ENCODE assay signal across 8 cellular contexts in the genomic region with DNA sequence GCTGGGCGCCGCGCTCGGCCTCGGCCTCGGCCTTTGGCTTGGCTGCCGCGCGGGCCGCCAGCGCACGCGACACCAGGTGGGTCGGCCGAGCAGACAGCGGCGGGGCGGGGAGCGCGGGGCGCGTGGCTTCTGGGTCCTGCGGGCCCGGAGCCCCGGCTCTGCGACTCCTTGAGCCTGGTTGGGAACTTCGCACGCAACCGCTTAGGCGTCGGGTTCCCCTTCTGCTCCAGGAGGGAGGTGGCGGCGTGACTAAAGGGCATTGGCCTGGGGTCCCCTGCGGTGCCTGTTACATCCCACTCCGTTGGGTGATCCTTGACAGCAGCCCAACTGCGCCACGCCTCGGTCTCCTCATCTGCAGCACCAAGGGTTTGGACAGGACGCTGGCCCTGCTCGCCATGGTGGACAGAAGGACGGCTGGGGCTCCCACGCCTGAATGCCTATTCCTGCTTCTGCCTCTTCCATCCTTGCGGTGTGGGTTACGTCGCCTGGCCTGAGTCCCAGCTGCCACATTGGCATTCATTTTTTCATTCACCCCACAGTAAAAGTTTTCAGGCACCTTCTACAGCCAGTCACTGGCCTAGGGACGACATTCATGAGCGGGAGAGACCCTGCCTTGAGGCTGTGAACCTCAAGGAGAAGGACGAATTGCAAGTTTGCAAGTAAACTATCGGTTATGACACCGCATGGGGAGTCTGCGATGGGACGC. TPM values are rescaled to one million over a fixed set of nuclear protein-coding genes. Genes with fewer than 3 reads are reported as not detected.
A peak's percentile ranks its signal among the peaks of the same experiment; 100 is the strongest.
DNase-seq lines count a peak whose midpoint lies in the region; ATAC-seq and TF ChIP-seq lines count a peak whose summit lies in the region.

No MANE protein-coding gene starts in this region.

- H3K4me3 ChIP-seq in LNCaP clone FGC (ENCODE audit: low read depth, low read length) (peak overlapping the region; percentile 60), coronary artery (peak overlapping the region; percentile 86), mesendoderm (ENCODE audit: low read length) (peak overlapping the region; percentile 50), Karpas-422 (ENCODE audit: low read length) (no peak overlapping the region)

- H2BK120ac ChIP-seq in mesendoderm (ENCODE audit: low read depth, low read length), result no peak overlapping the region

- no peak overlapping the region for H2AK5ac ChIP-seq in mesendoderm (ENCODE audit: low read length)

- no peaks in the 10 kb centered on the region for H3K36me3 ChIP-seq in mesendoderm (ENCODE audit: control insufficient read depth, insufficient read depth, low read length)
- no peaks in the 10 kb centered on the region for H3K36me3 ChIP-seq in Karpas-422 (ENCODE audit: insufficient read depth, low read length)

- H2BK5ac ChIP-seq in mesendoderm (ENCODE audit: low read length), result no peak overlapping the region

- H3K27ac ChIP-seq in coronary artery (peak overlapping the region; percentile 50 to 93), mesendoderm (ENCODE audit: low read depth, low read length) (peak overlapping the region; percentile 60), Karpas-422 (ENCODE audit: low read length) (no peak overlapping the region)

- H4K8ac ChIP-seq in mesendoderm (ENCODE audit: low read depth, low read length), result no peak overlapping the region

- H3K4ac ChIP-seq in mesendoderm (ENCODE audit: low read depth, low read length), result no peak overlapping the region

- H3K9me3 ChIP-seq in Karpas-422 (ENCODE audit: low read length), result peaks cover 3% of the 10 kb centered on the region; the same call in 1 of the 2 replicates

- no peak overlapping the region for H2BK15ac ChIP-seq in mesendoderm (replicated peaks; ENCODE audit: low read depth)

- no peaks in the 10 kb centered on the region for H3K27me3 ChIP-seq in mesendoderm (ENCODE audit: insufficient read depth, low read length, poor library complexity)
- no peaks in the 10 kb centered on the region for H3K27me3 ChIP-seq in Karpas-422 (ENCODE audit: low read length)

- peak overlapping the region; percentile 76 for H3K4me2 ChIP-seq in mesendoderm (ENCODE audit: low read length)
- H3K4me2 ChIP-seq in Karpas-422 (ENCODE audit: low read depth, low read length, poor library complexity, severe bottlenecking), result no peak overlapping the region

- peaks cover 14% of the 10 kb centered on the region for H3K79me1 ChIP-seq in mesendoderm (ENCODE audit: low read length)

- no CpG with 5 or more reads among the region's 52 CpGs for WGBS in mesendoderm (ENCODE audit: extremely low coverage, insufficient coverage, low lambda C conversion rate)

- H3K4me1 ChIP-seq in mesendoderm (ENCODE audit: control insufficient read depth, low read depth, low read length) (peaks cover 11% of the 10 kb centered on the region), Karpas-422 (ENCODE audit: low read length) (peaks cover 8% of the 10 kb centered on the region; the same call in 1 of the 2 replicates)

- peak overlapping the region; percentile 87 for H3K56ac ChIP-seq in mesendoderm (ENCODE audit: low read length)

- ATAC-seq in GM18867 (IDR thresholded peaks at IDR 0.05; ENCODE audit: unreplicated experiment), result no peak

- H4K5ac ChIP-seq in mesendoderm (ENCODE audit: low read length), result no peak overlapping the region

- no peak for TF ChIP-seq CTCF in LNCaP clone FGC (IDR thresholded peaks at IDR 0.05; ENCODE audit: control insufficient read depth, extremely low read depth, insufficient read depth)
- TF ChIP-seq CTCF in coronary artery (IDR thresholded peaks at IDR 0.05), result no peak

- H3K9ac ChIP-seq in mesendoderm (ENCODE audit: low read length), result peak overlapping the region; percentile 77
- no peak overlapping the region for H3K9ac ChIP-seq in Karpas-422 (ENCODE audit: low read length)

- no peak overlapping the region for H3K23ac ChIP-seq in mesendoderm (ENCODE audit: low read length)

- DNase-seq in GM03348 (ENCODE audit: low spot score) (peak; percentile 73), LNCaP clone FGC (ENCODE audit: low read depth) (no peak), coronary artery (ENCODE audit: low spot score) (no peak), mesendoderm (peak; percentile 60), Karpas-422 (no peak), NK-92 (lab: John Stamatoyannopoulos, UW; ENCODE audit: unreplicated experiment) (no peak), middle frontal gyrus (ENCODE audit: extremely low spot score, low spot score) (no peak)

- peak overlapping the region; percentile 69 for H3K18ac ChIP-seq in mesendoderm (ENCODE audit: low read length)

- no peaks in the 10 kb centered on the region for H4K20me1 ChIP-seq in Karpas-422 (ENCODE audit: insufficient read depth, low read depth, low read length)

- H3K9me2 ChIP-seq in Karpas-422 (replicated peaks; ENCODE audit: insufficient read depth, low read length), result no peaks in the 10 kb centered on the region

- H3K79me2 ChIP-seq in mesendoderm (ENCODE audit: control insufficient read depth, insufficient read depth, low read length) (peaks cover 1% of the 10 kb centered on the region), Karpas-422 (ENCODE audit: low read length) (no peaks in the 10 kb centered on the region)

- no peak overlapping the region for H2AFZ ChIP-seq in Karpas-422 (ENCODE audit: low read length)

RNA-seq across cellular contexts. Expression of gene EVC, which starts 0.6 kb away (rescaled TPM):
- polyA plus RNA-seq in mesendoderm (2013, experiment 1 of 2), result 2.5 TPM
- 2.5 TPM for polyA plus RNA-seq in mesendoderm (2013, experiment 2 of 2)
- not detected in 2 replicates for total RNA-seq in Karpas-422 (2014; rRNA removed; shearing (Covaris generic); ENCODE audit: low replicate concordance)

RNA-seq across cellular contexts. Expression of gene EVC2, which starts 3.3 kb away (rescaled TPM):
- 3.1 TPM for polyA plus RNA-seq in mesendoderm (2013, experiment 1 of 2)
- 2.8 TPM for polyA plus RNA-seq in mesendoderm (2013, experiment 2 of 2)
- 0.15 and 0.36 TPM in 2 replicates for total RNA-seq in Karpas-422 (2014; rRNA removed; shearing (Covaris generic); ENCODE audit: low replicate concordance)

Comparison
In these comparisons a context has a peak if more than half of its experiments do, and no peak if none do; other contexts are left out.
1. DNase-seq: peak in GM03348 (single experiment) and mesendoderm (single experiment); none in LNCaP clone FGC (single experiment), coronary artery (single experiment), Karpas-422 (single experiment), NK-92 (single experiment) and middle frontal gyrus (single experiment).